14 cellular contexts compared by ENCODE assay signal in genomic region chr5:32859211-32859641, GRCh38.
"Had no signal": no experiment of that assay in that cellular context is flagged by ENCODE, and none has a peak within 500 bp of the region (broad histone marks: within the 10 kb centered on the region; RNA-seq: fewer than 3 reads in every experiment).

No MANE protein-coding gene starts in this region.

- H3K36me3 ChIP-seq: gastroesophageal sphincter, ovary had no signal

- H3K27ac Mint-ChIP-seq: activated CD4-positive, alpha-beta memory T cell treated with anti-CD3 and anti-CD28 coated beads for 36 hours; activated naive CD8-positive, alpha-beta T cell treated with anti-CD3 and anti-CD28 coated beads for 36 hours; stimulated activated naive CD8-positive, alpha-beta T cell treated with anti-CD3 and anti-CD28 coated beads, Interleukin-15, amount 100 ng/mL, for 72 hours had no signal

- H3K4me3 Mint-ChIP-seq: activated CD4-positive, alpha-beta memory T cell treated with anti-CD3 and anti-CD28 coated beads for 36 hours; activated naive CD8-positive, alpha-beta T cell treated with anti-CD3 and anti-CD28 coated beads for 36 hours; activated T-cell treated with anti-CD3 and anti-CD28 coated beads, Interleukin-2, amount 50 U/mL, for 4 hours; central memory CD8-positive, alpha-beta T cell; stimulated activated naive CD8-positive, alpha-beta T cell treated with anti-CD3 and anti-CD28 coated beads, Interleukin-15, amount 100 ng/mL, for 72 hours had no signal

- H3K9me3 ChIP-seq: ovary, testis had no signal

- H3K27me3 ChIP-seq: gastroesophageal sphincter, ovary, testis had no signal

- H3K36me3 Mint-ChIP-seq: activated CD4-positive, alpha-beta memory T cell treated with anti-CD3 and anti-CD28 coated beads for 36 hours; activated naive CD8-positive, alpha-beta T cell treated with anti-CD3 and anti-CD28 coated beads for 36 hours had no signal

- H3K27me3 Mint-ChIP-seq: activated CD4-positive, alpha-beta memory T cell treated with anti-CD3 and anti-CD28 coated beads for 36 hours; activated naive CD8-positive, alpha-beta T cell treated with anti-CD3 and anti-CD28 coated beads for 36 hours; central memory CD8-positive, alpha-beta T cell; stimulated activated naive CD8-positive, alpha-beta T cell treated with anti-CD3 and anti-CD28 coated beads, Interleukin-15, amount 100 ng/mL, for 72 hours had no signal

- H3K4me1 ChIP-seq: gastroesophageal sphincter, testis had no signal

- H3K27ac ChIP-seq: gastroesophageal sphincter, ovary, testis had no signal

- DNase-seq: activated CD4-positive, alpha-beta memory T cell treated with anti-CD3 and anti-CD28 coated beads for 36 hours; activated gamma-delta T cell treated with Interleukin-2 at 50 U/mL for 16 hours; activated naive CD8-positive, alpha-beta T cell treated with anti-CD3 and anti-CD28 coated beads for 36 hours; activated T-cell treated with anti-CD3 and anti-CD28 coated beads, Interleukin-2, amount 50 U/mL, for 4 hours; cortex of kidney; effector CD8-positive, alpha-beta T cell; kidney; left ventricle myocardium superior; ovary; stimulated activated CD4-positive, alpha-beta T cell treated with anti-CD3 and anti-CD28 coated beads, Interleukin-4, amount 100 ng/mL, for 24 hours; stimulated activated naive CD8-positive, alpha-beta T cell treated with anti-CD3 and anti-CD28 coated beads, Interleukin-15, amount 100 ng/mL, for 72 hours; testis had no signal

- H3K4me3 ChIP-seq: gastroesophageal sphincter, ovary, testis had no signal

- H3K4me1 Mint-ChIP-seq: activated naive CD8-positive, alpha-beta T cell treated with anti-CD3 and anti-CD28 coated beads for 36 hours; central memory CD8-positive, alpha-beta T cell; stimulated activated naive CD8-positive, alpha-beta T cell treated with anti-CD3 and anti-CD28 coated beads, Interleukin-15, amount 100 ng/mL, for 72 hours had no signal
